In the genomic region with DNA sequence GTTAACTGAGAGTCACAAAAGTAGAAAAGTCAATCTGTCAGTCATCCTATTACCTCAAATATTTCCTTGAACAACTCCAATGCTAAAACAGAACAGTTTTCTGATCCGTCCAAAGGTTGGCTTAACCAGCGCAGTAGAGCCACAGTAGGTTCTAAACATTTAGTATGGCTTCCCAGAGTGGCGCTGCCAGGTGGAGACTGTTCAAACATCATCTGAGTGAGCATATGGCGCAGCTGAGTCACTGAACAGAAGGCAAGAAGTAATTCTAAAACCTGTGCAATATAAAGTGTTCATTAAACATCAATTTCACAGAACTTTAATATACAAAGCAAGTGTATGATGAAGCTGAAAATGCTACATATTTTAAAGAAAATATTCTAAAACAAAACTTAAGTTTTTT, we compare ENCODE assay signal across 17 cellular contexts. TPM values are rescaled to one million over a fixed set of nuclear protein-coding genes. Genes with fewer than 3 reads are reported as not detected.
"Had no signal": no experiment of that assay in that cellular context is flagged by ENCODE, and none has a peak within 500 bp of the region (broad histone marks: within the 10 kb centered on the region; RNA-seq: fewer than 3 reads in every experiment).

No MANE protein-coding gene starts in this region.

- H3K4me3 Mint-ChIP-seq: naive thymus-derived CD4-positive, alpha-beta T cell; nephron progenitor cell; stimulated activated naive B cell treated with anti-CD40 and anti-IgM and Interleukin-4, amounts not matched to agents 10 μg/mL and 1 μg/mL and 100 μg/mL, for 72 hours had no signal

- DNase-seq: cortex of kidney; effector CD8-positive, alpha-beta T cell; foreskin melanocyte; heart left ventricle; hippocampal formation; naive thymus-derived CD4-positive, alpha-beta T cell; nephron progenitor cell; stimulated activated CD4-positive, alpha-beta T cell treated with anti-CD3 and anti-CD28 coated beads, Interleukin-2, amount 100 ng/mL, for 24 hours; stimulated activated CD4-positive, alpha-beta T cell treated with anti-CD3 and anti-CD28 coated beads, Interleukin-4, amount 100 ng/mL, for 4 hours; stimulated activated naive B cell treated with anti-CD40 and anti-IgM and Interleukin-4, amounts not matched to agents 10 μg/mL and 1 μg/mL and 100 μg/mL, for 72 hours; stomach; substantia nigra; trophoblast cell had no signal

- H3K27me3 ChIP-seq: dorsolateral prefrontal cortex, heart left ventricle, stomach had no signal

- H3K4me1 Mint-ChIP-seq: nephron progenitor cell had no signal

- H3K27ac Mint-ChIP-seq: naive thymus-derived CD4-positive, alpha-beta T cell; nephron progenitor cell; stimulated activated naive B cell treated with anti-CD40 and anti-IgM and Interleukin-4, amounts not matched to agents 10 μg/mL and 1 μg/mL and 100 μg/mL, for 72 hours had no signal

- H3K36me3 ChIP-seq: heart left ventricle had no signal

- H3K4me1 ChIP-seq: heart left ventricle, stomach had no signal

- H3K9me3 ChIP-seq: stomach had no signal

- H3K27ac ChIP-seq: dorsolateral prefrontal cortex, heart left ventricle, stomach had no signal

- H3K4me3 ChIP-seq: dorsolateral prefrontal cortex, heart left ventricle, stomach had no signal

- H3K27me3 Mint-ChIP-seq: naive thymus-derived CD4-positive, alpha-beta T cell; stimulated activated naive B cell treated with anti-CD40 and anti-IgM and Interleukin-4, amounts not matched to agents 10 μg/mL and 1 μg/mL and 100 μg/mL, for 72 hours had no signal

- ATAC-seq: heart left ventricle; naive thymus-derived CD4-positive, alpha-beta T cell; sciatic nerve; stimulated activated naive B cell treated with anti-CD40 and anti-IgM and Interleukin-4, amounts not matched to agents 10 μg/mL and 1 μg/mL and 100 μg/mL, for 72 hours had no signal

RNA-seq across cellular contexts. Expression of a gene that starts 58.9 kb away (rescaled TPM):
- total RNA-seq: kidney epithelial cell, omental fat pad had no signal
- polyA plus RNA-seq: naive thymus-derived CD4-positive, alpha-beta T cell had no signal
